22 cellular contexts compared by ENCODE assay signal in genomic region chr2:25920326-25920725, GRCh38. TPM values are rescaled to one million over a fixed set of nuclear protein-coding genes. Genes with fewer than 3 reads are reported as not detected.
DNase-seq lines count a peak whose midpoint lies in the region; ATAC-seq and TF ChIP-seq lines count a peak whose summit lies in the region.
"Had no signal": no experiment of that assay in that cellular context is flagged by ENCODE, and none has a peak within 500 bp of the region (broad histone marks: within the 10 kb centered on the region; RNA-seq: fewer than 3 reads in every experiment).

No MANE protein-coding gene starts in this region.

- TF ChIP-seq CTCF in epithelial cell of esophagus (IDR thresholded peaks at IDR 0.05; ENCODE audit: insufficient read depth, low read depth, low read length, missing control alignments): no peak
- no peak for TF ChIP-seq CTCF in osteoblast (IDR thresholded peaks at IDR 0.05; ENCODE audit: extremely low read depth, low read depth, low read length)
- no peak for TF ChIP-seq CTCF in CD8-positive, alpha-beta T cell (IDR thresholded peaks at IDR 0.05)

- intact Hi-C loops in CD8-positive, alpha-beta T cell (cut with DNase I, micrococcal nuclease): no loop called here

- no peaks in the 10 kb centered on the region for H3K79me2 ChIP-seq in osteoblast (ENCODE audit: insufficient read depth, low read length)

- no peak overlapping the region for H3K4me3 ChIP-seq in MG63
- H3K4me3 ChIP-seq in epithelial cell of esophagus (ENCODE audit: low read length): no peak overlapping the region
- no peak overlapping the region for H3K4me3 ChIP-seq in osteoblast (ENCODE audit: insufficient read depth, low read length)
- no peak overlapping the region for H3K4me3 ChIP-seq in CD8-positive, alpha-beta T cell (ENCODE audit: low read depth, low read length)
- H3K4me3 ChIP-seq: heart left ventricle, lower lobe of right lung, ovary had no signal

- no peak overlapping the region for H3K4me3 Mint-ChIP-seq in CD8-positive, alpha-beta T cell
- H3K4me3 Mint-ChIP-seq in activated T-helper 17 cell treated with anti-CD3 and anti-CD28 coated beads, Interleukin-2, amount 50 U/mL, for 72 hours: no peak overlapping the region
- no peak overlapping the region for H3K4me3 Mint-ChIP-seq in activated CD4-positive, alpha-beta memory T cell treated with anti-CD3 and anti-CD28 coated beads, Interleukin-2, amount 10 ng/mL, durations not matched to agents 7 days and 5 days
- H3K4me3 Mint-ChIP-seq: activated CD4-positive, alpha-beta T cell treated with anti-CD3 and anti-CD28 coated beads, Interleukin-2, amount 10 ng/mL, durations not matched to agents 24 days and 14 days; activated naive CD4-positive, alpha-beta T cell treated with anti-CD3 and anti-CD28 coated beads for 36 hours; dendritic cell treated with granulocyte-macrophage colony-stimulating factor and Interleukin-4, amounts not matched to agents 40 ng/mL and 50 ng/mL, for 4 days had no signal

- no peaks in the 10 kb centered on the region for H3K4me1 ChIP-seq in osteoblast (ENCODE audit: insufficient read depth, low read length)
- H3K4me1 ChIP-seq in CD8-positive, alpha-beta T cell (ENCODE audit: insufficient read depth, low read length): peaks cover 6% of the 10 kb centered on the region
- H3K4me1 ChIP-seq: heart left ventricle, lower lobe of right lung had no signal

- peaks cover 2% of the 10 kb centered on the region; the same call in 1 of the 2 replicates for H3K9me3 ChIP-seq in MG63
- no peaks in the 10 kb centered on the region for H3K9me3 ChIP-seq in osteoblast (ENCODE audit: low read depth, low read length)
- no peaks in the 10 kb centered on the region for H3K9me3 ChIP-seq in CD8-positive, alpha-beta T cell (ENCODE audit: low read length)
- H3K9me3 ChIP-seq: heart left ventricle, lower lobe of right lung, ovary had no signal

- ATAC-seq in CD8-positive, alpha-beta T cell: no peak
- no peak for ATAC-seq in activated T-helper 17 cell treated with anti-CD3 and anti-CD28 coated beads, Interleukin-2, amount 50 U/mL, for 72 hours (replicated peaks)
- ATAC-seq: heart left ventricle, lower lobe of right lung had no signal

- DNase-seq in Daoy (ENCODE audit: low read depth) (peak; percentile 17), MG63 (peak; percentile 70), epithelial cell of esophagus (ENCODE audit: low read depth) (peak; percentile 39), osteoblast (ENCODE audit: insufficient read length, low spot score, missing footprints) (peak; percentile 85), NCI-H1436 (lab: John Stamatoyannopoulos, UW) (no peak)
- DNase-seq in CD8-positive, alpha-beta T cell: no peak
- no peak for DNase-seq in activated CD4-positive, alpha-beta memory T cell treated with anti-CD3 and anti-CD28 coated beads, Interleukin-2, amount 10 ng/mL, durations not matched to agents 7 days and 5 days
- DNase-seq: activated CD4-positive, alpha-beta T cell treated with anti-CD3 and anti-CD28 coated beads, Interleukin-2, amount 10 ng/mL, durations not matched to agents 24 days and 14 days; activated naive CD4-positive, alpha-beta T cell treated with anti-CD3 and anti-CD28 coated beads for 36 hours; brain microvascular endothelial cell; C1 segment of cervical spinal cord; DMS 273 treated with DMSO at 0.1 percent for 48 hours; GOT3; heart left ventricle; lower lobe of right lung; NCI-H1694 treated with DMSO at 0.1 percent for 48 hours; NCI-H345; ovary; RPMI8226; small intestine had no signal

- no peaks in the 10 kb centered on the region for H3K27me3 Mint-ChIP-seq in CD8-positive, alpha-beta T cell (ENCODE audit: low read depth)
- no peaks in the 10 kb centered on the region for H3K27me3 Mint-ChIP-seq in activated T-helper 17 cell treated with anti-CD3 and anti-CD28 coated beads, Interleukin-2, amount 50 U/mL, for 72 hours
- H3K27me3 Mint-ChIP-seq in activated CD4-positive, alpha-beta memory T cell treated with anti-CD3 and anti-CD28 coated beads, Interleukin-2, amount 10 ng/mL, durations not matched to agents 7 days and 5 days: no peaks in the 10 kb centered on the region

- H3K27me3 ChIP-seq in MG63 (0 out of 2 replicates have a peak, but pooled peaks cover 2% of the 10 kb centered on the region), osteoblast (ENCODE audit: insufficient read depth, low read length) (no peaks in the 10 kb centered on the region)
- H3K27me3 ChIP-seq in CD8-positive, alpha-beta T cell (ENCODE audit: insufficient read depth, low read length): no peaks in the 10 kb centered on the region
- H3K27me3 ChIP-seq: brain microvascular endothelial cell, ovary had no signal

- H3K36me3 ChIP-seq in MG63: no peaks in the 10 kb centered on the region
- no peaks in the 10 kb centered on the region for H3K36me3 ChIP-seq in osteoblast (ENCODE audit: insufficient read depth, low read length)
- H3K36me3 ChIP-seq in CD8-positive, alpha-beta T cell (ENCODE audit: insufficient read depth, low read length): no peaks in the 10 kb centered on the region
- H3K36me3 ChIP-seq: brain microvascular endothelial cell, heart left ventricle, lower lobe of right lung, ovary had no signal

- POLR2A ChIA-PET in CD8-positive, alpha-beta T cell (lab: Charles Lee): no interaction called here
- POLR2A ChIA-PET in activated CD4-positive, alpha-beta memory T cell treated with anti-CD3 and anti-CD28 coated beads, Interleukin-2, amount 10 ng/mL, durations not matched to agents 7 days and 5 days (lab: Charles Lee): interaction anchor here (1.5 kb wide), 1 partner anchor 41 kb away, joined by 4 read pairs; the partner anchor contains the start of gene ASXL2

- no peak overlapping the region for H3K4me2 ChIP-seq in osteoblast (ENCODE audit: insufficient read depth, low read length)

- CTCF ChIA-PET in CD8-positive, alpha-beta T cell (lab: Charles Lee): no interaction called here
- CTCF ChIA-PET in activated CD4-positive, alpha-beta memory T cell treated with anti-CD3 and anti-CD28 coated beads, Interleukin-2, amount 10 ng/mL, durations not matched to agents 7 days and 5 days (lab: Charles Lee): interaction anchor here (0.7 kb wide), 1 partner anchor 30 kb away, joined by 4 read pairs; no protein-coding TSS in a partner anchor

- H3K36me3 Mint-ChIP-seq in CD8-positive, alpha-beta T cell: no peaks in the 10 kb centered on the region
- no peaks in the 10 kb centered on the region for H3K36me3 Mint-ChIP-seq in activated T-helper 17 cell treated with anti-CD3 and anti-CD28 coated beads, Interleukin-2, amount 50 U/mL, for 72 hours (ENCODE audit: low read depth)
- no peaks in the 10 kb centered on the region for H3K36me3 Mint-ChIP-seq in activated CD4-positive, alpha-beta memory T cell treated with anti-CD3 and anti-CD28 coated beads, Interleukin-2, amount 10 ng/mL, durations not matched to agents 7 days and 5 days (ENCODE audit: low read depth)

- no peak overlapping the region for H3K27ac ChIP-seq in osteoblast (ENCODE audit: low read depth, low read length)
- no peak overlapping the region for H3K27ac ChIP-seq in CD8-positive, alpha-beta T cell (ENCODE audit: low read depth, low read length)
- H3K27ac ChIP-seq: brain microvascular endothelial cell, heart left ventricle, lower lobe of right lung, ovary had no signal

- no peaks in the 10 kb centered on the region for H4K20me1 ChIP-seq in osteoblast (ENCODE audit: insufficient read depth, low read length)

- H3K9me3 Mint-ChIP-seq in CD8-positive, alpha-beta T cell: no peaks in the 10 kb centered on the region
- H3K9me3 Mint-ChIP-seq in activated T-helper 17 cell treated with anti-CD3 and anti-CD28 coated beads, Interleukin-2, amount 50 U/mL, for 72 hours: no peaks in the 10 kb centered on the region
- H3K9me3 Mint-ChIP-seq in activated CD4-positive, alpha-beta memory T cell treated with anti-CD3 and anti-CD28 coated beads, Interleukin-2, amount 10 ng/mL, durations not matched to agents 7 days and 5 days: no peaks in the 10 kb centered on the region
- H3K9me3 Mint-ChIP-seq: activated CD4-positive, alpha-beta T cell treated with anti-CD3 and anti-CD28 coated beads, Interleukin-2, amount 10 ng/mL, durations not matched to agents 24 days and 14 days; activated naive CD4-positive, alpha-beta T cell treated with anti-CD3 and anti-CD28 coated beads for 36 hours; dendritic cell treated with granulocyte-macrophage colony-stimulating factor and Interleukin-4, amounts not matched to agents 40 ng/mL and 50 ng/mL, for 4 days had no signal

- H3K4me1 Mint-ChIP-seq in CD8-positive, alpha-beta T cell (ENCODE audit: low read depth): peaks cover 12% of the 10 kb centered on the region
- peaks cover 6% of the 10 kb centered on the region for H3K4me1 Mint-ChIP-seq in activated T-helper 17 cell treated with anti-CD3 and anti-CD28 coated beads, Interleukin-2, amount 50 U/mL, for 72 hours
- H3K4me1 Mint-ChIP-seq in activated CD4-positive, alpha-beta memory T cell treated with anti-CD3 and anti-CD28 coated beads, Interleukin-2, amount 10 ng/mL, durations not matched to agents 7 days and 5 days: peaks cover 11% of the 10 kb centered on the region

- H2AFZ ChIP-seq in osteoblast (ENCODE audit: low read length): no peak overlapping the region

- H3K27ac Mint-ChIP-seq in CD8-positive, alpha-beta T cell: no peak overlapping the region
- H3K27ac Mint-ChIP-seq in activated T-helper 17 cell treated with anti-CD3 and anti-CD28 coated beads, Interleukin-2, amount 50 U/mL, for 72 hours: no peak overlapping the region
- no peak overlapping the region for H3K27ac Mint-ChIP-seq in activated CD4-positive, alpha-beta memory T cell treated with anti-CD3 and anti-CD28 coated beads, Interleukin-2, amount 10 ng/mL, durations not matched to agents 7 days and 5 days
- H3K27ac Mint-ChIP-seq: activated CD4-positive, alpha-beta T cell treated with anti-CD3 and anti-CD28 coated beads, Interleukin-2, amount 10 ng/mL, durations not matched to agents 24 days and 14 days; activated naive CD4-positive, alpha-beta T cell treated with anti-CD3 and anti-CD28 coated beads for 36 hours; dendritic cell treated with granulocyte-macrophage colony-stimulating factor and Interleukin-4, amounts not matched to agents 40 ng/mL and 50 ng/mL, for 4 days had no signal

RNA-seq across cellular contexts. Expression of gene ASXL2, which starts 42.0 kb away (rescaled TPM):
- total RNA-seq in Daoy (2014; rRNA removed; shearing (Covaris generic)): 8.8 and 9.4 TPM in 2 replicates
- total RNA-seq in MG63 (2014; rRNA removed; shearing (Covaris generic); ENCODE audit: low replicate concordance): 3.6 and 8.8 TPM in 2 replicates
- total RNA-seq in osteoblast: 13.0 and 15.0 TPM in 2 replicates
- 10 to 100 TPM in 1 of 2 experiments, 1 to 10 TPM in 1; 7.5 to 10.7 TPM for total RNA-seq in CD8-positive, alpha-beta T cell
- 10 to 100 TPM; 28.5 to 37.1 TPM for total RNA-seq in activated T-helper 17 cell treated with anti-CD3 and anti-CD28 coated beads, Interleukin-2, amount 50 U/mL, for 72 hours
- 10 to 100 TPM; 43.7 to 45.0 TPM for total RNA-seq in activated CD4-positive, alpha-beta memory T cell treated with anti-CD3 and anti-CD28 coated beads, Interleukin-2, amount 10 ng/mL, durations not matched to agents 7 days and 5 days

Comparison
In these comparisons a context has a peak if more than half of its experiments do, and no peak if none do; other contexts are left out.
1. DNase-seq: peak in Daoy (single experiment), MG63 (single experiment), epithelial cell of esophagus (single experiment) and osteoblast (single experiment); none in CD8-positive, alpha-beta T cell (0 of 7), NCI-H1436 (single experiment) and activated CD4-positive, alpha-beta memory T cell treated with anti-CD3 and anti-CD28 coated beads, Interleukin-2, amount 10 ng/mL, durations not matched to agents 7 days and 5 days (single experiment).